8 cellular contexts compared by ENCODE assay signal in genomic region chr20:64039293-64040160, GRCh38. TPM values are rescaled to one million over a fixed set of nuclear protein-coding genes. Genes with fewer than 3 reads are reported as not detected.
DNase-seq lines count a peak whose midpoint lies in the region; ATAC-seq and TF ChIP-seq lines count a peak whose summit lies in the region.

No MANE protein-coding gene starts in this region.

- H3K27me3 Mint-ChIP-seq in IgD-negative memory B cell = peaks cover 12% of the 10 kb centered on the region

- CTCF ChIA-PET in AG04450 (lab: Charles Lee) = interaction anchor here (0.9 to 3.6 kb wide), 13 partner anchors 11 to 502 kb away, joined by 3 to 31 read pairs (median 4); partner anchors contain the start of genes PRPF6 and TCEA2

- DNase-seq in AG04450 (ENCODE audit: low read depth, low spot score) = no peak
- DNase-seq in choroid plexus epithelial cell (ENCODE audit: low read depth) = no peak
- DNase-seq in Ammon's horn (ENCODE audit: low spot score) = no peak
- DNase-seq in NCI-H526 (lab: John Stamatoyannopoulos, UW) = no peak

- peak overlapping the region in 1 of 3 donors; percentile 67 for H3K27ac Mint-ChIP-seq in IgD-negative memory B cell

- peak overlapping the region in 1 of 2 donors; percentile 16 for H3K9ac ChIP-seq in mucosa of rectum (ENCODE audit: low read depth in 1 of 2, low read length in 2 of 2)

- H3K27me3 ChIP-seq in AG04450 (ENCODE audit: control insufficient read depth, insufficient read depth, low read length) (peaks cover 57% of the 10 kb centered on the region), mucosa of rectum (ENCODE audit: control insufficient read depth in 2 of 2, insufficient read depth in 2 of 2, low read length in 2 of 2) (peaks cover 34 to 56% of the 10 kb centered on the region in 2 donors)

- H3K27ac ChIP-seq in AG04450 (ENCODE audit: low read depth, low read length) (no peak overlapping the region), mucosa of rectum (ENCODE audit: low read depth in 2 of 2, low read length in 2 of 2) (peak overlapping the region in 1 of 2 donors; percentile 32)

- H3K9me3 Mint-ChIP-seq in IgD-negative memory B cell = no peaks in the 10 kb centered on the region

- H3K4me3 Mint-ChIP-seq in IgD-negative memory B cell = peak overlapping the region; percentile 55 to 88 (median 64)

- POLR2A ChIA-PET in AG04450 (lab: Yijun Ruan, JAX) = interaction anchor here (0.6 to 1.4 kb wide), 2 partner anchors 23 to 519 kb away, joined by 3 read pairs; partner anchors contain the start of genes PPDPF and TCEA2

- TF ChIP-seq CTCF in AG04450 (IDR thresholded peaks at IDR 0.05; ENCODE audit: low read depth, low read length) (no peak), choroid plexus epithelial cell (conservative IDR thresholded peaks at IDR 0.05; ENCODE audit: low read depth, low read length) (no peak)

- H3K36me3 Mint-ChIP-seq in IgD-negative memory B cell = no peaks in the 10 kb centered on the region

- peaks cover 7 to 12% of the 10 kb centered on the region in 2 donors for H3K4me1 ChIP-seq in mucosa of rectum (ENCODE audit: control insufficient read depth in 2 of 2, insufficient read depth in 2 of 2, low read length in 2 of 2)

- peaks cover 7% of the 10 kb centered on the region in 2 donors for H3K36me3 ChIP-seq in mucosa of rectum (ENCODE audit: control insufficient read depth in 2 of 2, insufficient read depth in 2 of 2, low read length in 2 of 2)

- ATAC-seq in HG03097 (IDR thresholded peaks at IDR 0.05; ENCODE audit: low FRiP score, unreplicated experiment) (no peak), HG02763 (IDR thresholded peaks at IDR 0.05; ENCODE audit: unreplicated experiment) (no peak)

- no peaks in the 10 kb centered on the region for H3K9me3 ChIP-seq in AG04450 (ENCODE audit: control insufficient read depth, insufficient read depth, low read length)
- no peaks in the 10 kb centered on the region for H3K9me3 ChIP-seq in mucosa of rectum (ENCODE audit: control insufficient read depth in 2 of 2, low read length in 2 of 2)

- H3K4me3 ChIP-seq in AG04450 (ENCODE audit: low read depth, low read length) = peak overlapping the region; percentile 27; the same call in 1 of the 2 replicates
- peak overlapping the region; percentile 37 for H3K4me3 ChIP-seq in choroid plexus epithelial cell (ENCODE audit: low read depth, low read length)
- peak overlapping the region; percentile 15 to 57 for H3K4me3 ChIP-seq in mucosa of rectum (ENCODE audit: low read length in 2 of 2)

- H3K4me1 Mint-ChIP-seq in IgD-negative memory B cell = peaks cover 2 to 13% (median 5%) of the 10 kb centered on the region in 3 donors

RNA-seq across cellular contexts. Expression of gene C20orf204, which starts 3.5 kb away (rescaled TPM):
- polyA plus RNA-seq in AG04450 (2011; rRNA removed) = 0.01 and 0.07 TPM in 2 replicates
- polyA minus RNA-seq in AG04450 (2011; rRNA and poly(A)+ RNA removed) = 0.41 and 0.48 TPM in 2 replicates
- not detected for polyA plus RNA-seq in IgD-negative memory B cell

RNA-seq across cellular contexts. Expression of gene SOX18, which starts 9.9 kb away (rescaled TPM):
- polyA plus RNA-seq in AG04450 (2011; rRNA removed) = not detected in 2 replicates
- polyA minus RNA-seq in AG04450 (2011; rRNA and poly(A)+ RNA removed) = not detected in 2 replicates
- not detected for polyA plus RNA-seq in IgD-negative memory B cell

RNA-seq across cellular contexts. Expression of gene TCEA2, which starts 23.5 kb away (rescaled TPM):
- polyA plus RNA-seq in AG04450 (2011; rRNA removed) (12.8 and 18.0 TPM in 2 replicates), IgD-negative memory B cell (41.3 TPM)
- 11.7 and 19.6 TPM in 2 replicates for polyA minus RNA-seq in AG04450 (2011; rRNA and poly(A)+ RNA removed)

RNA-seq across cellular contexts. Expression of gene RGS19, which starts 39.8 kb away (rescaled TPM):
- 7.5 and 9.3 TPM in 2 replicates for polyA plus RNA-seq in AG04450 (2011; rRNA removed)
- polyA minus RNA-seq in AG04450 (2011; rRNA and poly(A)+ RNA removed) = 5.5 and 8.3 TPM in 2 replicates
- polyA plus RNA-seq in IgD-negative memory B cell = 202 TPM

RNA-seq across cellular contexts. Expression of gene OPRL1, which starts 40.4 kb away (rescaled TPM):
- polyA plus RNA-seq in AG04450 (2011; rRNA removed) (0.86 and 1.1 TPM in 2 replicates), IgD-negative memory B cell (3.7 TPM)
- 1.2 and 1.7 TPM in 2 replicates for polyA minus RNA-seq in AG04450 (2011; rRNA and poly(A)+ RNA removed)
